In genomic region chr16:2427526-2427925, GRCh38 we compare ENCODE assay signal across 13 cellular contexts. TPM values are rescaled to one million over a fixed set of nuclear protein-coding genes. Genes with fewer than 3 reads are reported as not detected.
DNase-seq lines count a peak whose midpoint lies in the region; ATAC-seq and TF ChIP-seq lines count a peak whose summit lies in the region.
"Had no signal": no experiment of that assay in that cellular context is flagged by ENCODE, and none has a peak within 500 bp of the region (broad histone marks: within the 10 kb centered on the region; RNA-seq: fewer than 3 reads in every experiment).

No MANE protein-coding gene starts in this region.

- no peaks in the 10 kb centered on the region for H3K9me2 ChIP-seq in PC-9 (ENCODE audit: insufficient read depth)

- no peak overlapping the region for H3K27ac ChIP-seq in PC-9
- H3K27ac ChIP-seq: brain microvascular endothelial cell, psoas muscle had no signal

- H3K27me3 ChIP-seq in PC-9 (ENCODE audit: insufficient read depth, low read depth), result no peaks in the 10 kb centered on the region
- H3K27me3 ChIP-seq: brain microvascular endothelial cell had no signal

- BruUV-seq in PC-9 (replicated peaks; lab: Mats Ljungman, UMichigan), result no TSS peak

- no peaks in the 10 kb centered on the region for H3K9me3 ChIP-seq in PC-9 (ENCODE audit: insufficient read depth, low read depth)
- H3K9me3 ChIP-seq: psoas muscle had no signal

- no peak overlapping the region for H2AFZ ChIP-seq in PC-9

- intact Hi-C loops in PC-9 (cut with micrococcal nuclease; ENCODE audit: unreplicated experiment), result loop anchor here (5.0 kb wide), 1 partner anchor 75 kb away; no protein-coding TSS in a partner anchor

- peak overlapping the region; percentile 68 to 88 for H3K4me3 Mint-ChIP-seq in activated T-cell treated with anti-CD3 and anti-CD28 coated beads, Interleukin-2, amount 50 U/mL, for 72 hours
- peak overlapping the region; percentile 81 to 88 for H3K4me3 Mint-ChIP-seq in effector memory CD8-positive, alpha-beta T cell
- H3K4me3 Mint-ChIP-seq in stimulated activated naive B cell treated with anti-CD40 and anti-IgM and Interleukin-4, amounts not matched to agents 10 μg/mL and 1 μg/mL and 100 μg/mL, for 72 hours, result peak overlapping the region; percentile 10 to 31

- peak overlapping the region; percentile 82 for H3K4me2 ChIP-seq in PC-9

- H3K27ac Mint-ChIP-seq in activated T-cell treated with anti-CD3 and anti-CD28 coated beads, Interleukin-2, amount 50 U/mL, for 72 hours, result no peak overlapping the region
- H3K27ac Mint-ChIP-seq in effector memory CD8-positive, alpha-beta T cell, result peak overlapping the region in 1 of 2 donors; percentile 53
- H3K27ac Mint-ChIP-seq in stimulated activated naive B cell treated with anti-CD40 and anti-IgM and Interleukin-4, amounts not matched to agents 10 μg/mL and 1 μg/mL and 100 μg/mL, for 72 hours, result peak overlapping the region; percentile 0

- H3F3A ChIP-seq in PC-9 (ENCODE audit: insufficient read depth, low read depth), result peaks cover 20% of the 10 kb centered on the region; the same call in 1 of the 2 replicates

- CTCF ChIA-PET in PC-9 (lab: Charles Lee), result no interaction called here

- DNase-seq in activated T-cell treated with anti-CD3 and anti-CD28 coated beads, Interleukin-2, amount 50 U/mL, for 72 hours, result no peak
- DNase-seq in activated T-cell treated with anti-CD3 and anti-CD28 coated beads, Interleukin-2, amount 50 U/mL, for 48 hours, result no peak
- DNase-seq in PC-9, result no peak
- no peak for DNase-seq in effector memory CD8-positive, alpha-beta T cell
- no peak for DNase-seq in stimulated activated naive B cell treated with anti-CD40 and anti-IgM and Interleukin-4, amounts not matched to agents 10 μg/mL and 1 μg/mL and 100 μg/mL, for 72 hours
- DNase-seq: brain microvascular endothelial cell, midbrain, psoas muscle, T-helper 9 cell had no signal

- H3K79me2 ChIP-seq in PC-9 (ENCODE audit: low read depth), result peaks cover 31% of the 10 kb centered on the region

- no peak for ATAC-seq in activated T-cell treated with anti-CD3 and anti-CD28 coated beads, Interleukin-2, amount 50 U/mL, for 72 hours (replicated peaks in 1 of 2)
- no peak for ATAC-seq in effector memory CD8-positive, alpha-beta T cell (replicated peaks)
- ATAC-seq in stimulated activated naive B cell treated with anti-CD40 and anti-IgM and Interleukin-4, amounts not matched to agents 10 μg/mL and 1 μg/mL and 100 μg/mL, for 72 hours (replicated peaks), result no peak
- ATAC-seq in GM21825 (IDR thresholded peaks at IDR 0.05; ENCODE audit: unreplicated experiment) (no peak), GM21367 (IDR thresholded peaks at IDR 0.05; ENCODE audit: unreplicated experiment) (no peak), GM19324 (IDR thresholded peaks at IDR 0.05; ENCODE audit: low FRiP score, unreplicated experiment) (no peak)
- ATAC-seq: psoas muscle had no signal

- H3K4me1 ChIP-seq in PC-9 (replicated peaks; ENCODE audit: insufficient read depth), result peaks cover 40% of the 10 kb centered on the region

- no peaks in the 10 kb centered on the region; the same call in 1 of the 2 replicates for H3K36me3 ChIP-seq in PC-9 (ENCODE audit: low read depth)
- H3K36me3 ChIP-seq: brain microvascular endothelial cell had no signal

- no peak overlapping the region for H3K4me3 ChIP-seq in PC-9

- no peaks in the 10 kb centered on the region for H3K9me3 Mint-ChIP-seq in activated T-cell treated with anti-CD3 and anti-CD28 coated beads, Interleukin-2, amount 50 U/mL, for 72 hours
- H3K9me3 Mint-ChIP-seq in effector memory CD8-positive, alpha-beta T cell, result no peaks in the 10 kb centered on the region
- no peaks in the 10 kb centered on the region for H3K9me3 Mint-ChIP-seq in stimulated activated naive B cell treated with anti-CD40 and anti-IgM and Interleukin-4, amounts not matched to agents 10 μg/mL and 1 μg/mL and 100 μg/mL, for 72 hours

- POLR2A ChIA-PET in PC-9 (lab: Charles Lee; ENCODE audit: unreplicated experiment), result interaction anchor here (0.7 kb wide), 1 partner anchor 92 kb away, joined by 4 read pairs; no protein-coding TSS in a partner anchor

- H3K36me3 Mint-ChIP-seq in activated T-cell treated with anti-CD3 and anti-CD28 coated beads, Interleukin-2, amount 50 U/mL, for 72 hours (ENCODE audit: insufficient read depth in 2 of 2), result peaks cover 6% of the 10 kb centered on the region in 2 donors
- H3K36me3 Mint-ChIP-seq in effector memory CD8-positive, alpha-beta T cell (ENCODE audit: insufficient read depth), result peaks cover 10% of the 10 kb centered on the region
- no peaks in the 10 kb centered on the region for H3K36me3 Mint-ChIP-seq in stimulated activated naive B cell treated with anti-CD40 and anti-IgM and Interleukin-4, amounts not matched to agents 10 μg/mL and 1 μg/mL and 100 μg/mL, for 72 hours

- H3K27me3 Mint-ChIP-seq in activated T-cell treated with anti-CD3 and anti-CD28 coated beads, Interleukin-2, amount 50 U/mL, for 72 hours (ENCODE audit: low read depth), result no peaks in the 10 kb centered on the region
- no peaks in the 10 kb centered on the region for H3K27me3 Mint-ChIP-seq in effector memory CD8-positive, alpha-beta T cell
- no peaks in the 10 kb centered on the region for H3K27me3 Mint-ChIP-seq in stimulated activated naive B cell treated with anti-CD40 and anti-IgM and Interleukin-4, amounts not matched to agents 10 μg/mL and 1 μg/mL and 100 μg/mL, for 72 hours

- no peak for TF ChIP-seq CTCF in PC-9 (conservative IDR thresholded peaks at IDR 0.05)

- peaks cover 35% of the 10 kb centered on the region for H3K4me1 Mint-ChIP-seq in activated T-cell treated with anti-CD3 and anti-CD28 coated beads, Interleukin-2, amount 50 U/mL, for 72 hours (ENCODE audit: low read depth)
- H3K4me1 Mint-ChIP-seq in effector memory CD8-positive, alpha-beta T cell (ENCODE audit: low read depth in 2 of 2), result peaks cover 21 to 23% of the 10 kb centered on the region in 2 donors
- H3K4me1 Mint-ChIP-seq in stimulated activated naive B cell treated with anti-CD40 and anti-IgM and Interleukin-4, amounts not matched to agents 10 μg/mL and 1 μg/mL and 100 μg/mL, for 72 hours, result peaks cover 13 to 18% of the 10 kb centered on the region in 2 donors

- no peaks in the 10 kb centered on the region; the same call in 1 of the 2 replicates for H4K20me1 ChIP-seq in PC-9 (ENCODE audit: insufficient read depth)

RNA-seq across cellular contexts. Expression of gene CCNF, which starts 1.7 kb away (rescaled TPM):
- total RNA-seq in activated T-cell treated with anti-CD3 and anti-CD28 coated beads, Interleukin-2, amount 50 U/mL, for 72 hours, result 10 to 100 TPM; 49.2 to 68.6 TPM
- total RNA-seq in PC-9 (2021), result 53.4 and 69.0 TPM in 2 replicates

RNA-seq across cellular contexts. Expression of gene TEDC2, which starts 32.4 kb away (rescaled TPM):
- 10 to 100 TPM; 23.0 to 32.7 TPM for total RNA-seq in activated T-cell treated with anti-CD3 and anti-CD28 coated beads, Interleukin-2, amount 50 U/mL, for 72 hours
- 26.3 and 28.0 TPM in 2 replicates for total RNA-seq in PC-9 (2021)

RNA-seq across cellular contexts. Expression of gene NTN3, which starts 43.6 kb away (rescaled TPM):
- total RNA-seq in activated T-cell treated with anti-CD3 and anti-CD28 coated beads, Interleukin-2, amount 50 U/mL, for 72 hours, result not detected
- total RNA-seq in PC-9 (2021), result 0.87 and 0.90 TPM in 2 replicates
- total RNA-seq: RPMI7951 had no signal

RNA-seq across cellular contexts. Expression of gene TBC1D24, which starts 47.4 kb away (rescaled TPM):
- total RNA-seq in activated T-cell treated with anti-CD3 and anti-CD28 coated beads, Interleukin-2, amount 50 U/mL, for 72 hours, result 10 to 100 TPM; 13.6 to 20.4 TPM
- 30.0 and 34.2 TPM in 2 replicates for total RNA-seq in PC-9 (2021)

Comparison
In these comparisons a context has a peak if more than half of its experiments do, and no peak if none do; other contexts are left out.
1. H3K4me3 Mint-ChIP-seq: peak in every context shown above with its lines; median percentile 84 in effector memory CD8-positive, alpha-beta T cell; 78 in activated T-cell treated with anti-CD3 and anti-CD28 coated beads, Interleukin-2, amount 50 U/mL, for 72 hours; 20 in stimulated activated naive B cell treated with anti-CD40 and anti-IgM and Interleukin-4, amounts not matched to agents 10 μg/mL and 1 μg/mL and 100 μg/mL, for 72 hours.